In genomic region chr3:107543666-107544065, GRCh38 we compare ENCODE assay signal across 10 cellular contexts. TPM values are rescaled to one million over a fixed set of nuclear protein-coding genes. Genes with fewer than 3 reads are reported as not detected.
DNase-seq lines count a peak whose midpoint lies in the region; ATAC-seq and TF ChIP-seq lines count a peak whose summit lies in the region.
"Had no signal": no experiment of that assay in that cellular context is flagged by ENCODE, and none has a peak within 500 bp of the region (broad histone marks: within the 10 kb centered on the region; RNA-seq: fewer than 3 reads in every experiment).

No MANE protein-coding gene starts in this region.

- no peak for ATAC-seq in natural killer cell
- no peak for ATAC-seq in natural killer cell treated with Interleukin-12 subunit alpha and Interleukin-12 subunit beta and Interleukin-15 and Interleukin-18, amount 100 ng/mL, for 72 hours
- ATAC-seq in activated naive CD4-positive, alpha-beta T cell treated with anti-CD3 and anti-CD28 coated beads, Interleukin-2, amount 50 U/mL, for 72 hours = no peak

- H3K4me3 Mint-ChIP-seq in natural killer cell = no peak overlapping the region
- no peak overlapping the region for H3K4me3 Mint-ChIP-seq in natural killer cell treated with Interleukin-12 subunit alpha and Interleukin-12 subunit beta and Interleukin-15 and Interleukin-18, amount 100 ng/mL, for 72 hours

- TF ChIP-seq CTCF in natural killer cell (IDR thresholded peaks at IDR 0.05) (peak; percentile 18), fibroblast of villous mesenchyme (IDR thresholded peaks at IDR 0.05; ENCODE audit: insufficient read depth, low read depth, low read length) (peak; percentile 33), Peyer's patch (IDR thresholded peaks at IDR 0.05) (peak in 3 of 6 experiments; percentile 39 to 44 (median 43))

- H3K36me3 Mint-ChIP-seq in natural killer cell = no peaks in the 10 kb centered on the region
- no peaks in the 10 kb centered on the region for H3K36me3 Mint-ChIP-seq in natural killer cell treated with Interleukin-12 subunit alpha and Interleukin-12 subunit beta and Interleukin-15 and Interleukin-18, amount 100 ng/mL, for 72 hours
- H3K36me3 Mint-ChIP-seq in activated naive CD4-positive, alpha-beta T cell treated with anti-CD3 and anti-CD28 coated beads, Interleukin-2, amount 50 U/mL, for 72 hours = peaks cover 7 to 13% of the 10 kb centered on the region in 2 donors

- H3K27me3 ChIP-seq in Peyer's patch = no peaks in the 10 kb centered on the region
- H3K27me3 ChIP-seq: thyroid gland had no signal

- H3K27ac Mint-ChIP-seq in natural killer cell = no peak overlapping the region
- H3K27ac Mint-ChIP-seq in natural killer cell treated with Interleukin-12 subunit alpha and Interleukin-12 subunit beta and Interleukin-15 and Interleukin-18, amount 100 ng/mL, for 72 hours = no peak overlapping the region
- no peak overlapping the region for H3K27ac Mint-ChIP-seq in activated naive CD4-positive, alpha-beta T cell treated with anti-CD3 and anti-CD28 coated beads, Interleukin-2, amount 50 U/mL, for 72 hours

- no peaks in the 10 kb centered on the region for H3K36me3 ChIP-seq in Peyer's patch
- H3K36me3 ChIP-seq: thyroid gland had no signal

- H3K4me3 ChIP-seq in fibroblast of villous mesenchyme (ENCODE audit: low read depth, low read length) (no peak overlapping the region), Peyer's patch (no peak overlapping the region)
- H3K4me3 ChIP-seq: thyroid gland had no signal

- H3K27me3 Mint-ChIP-seq in natural killer cell (ENCODE audit: low read depth in 2 of 2) = no peaks in the 10 kb centered on the region
- no peaks in the 10 kb centered on the region for H3K27me3 Mint-ChIP-seq in natural killer cell treated with Interleukin-12 subunit alpha and Interleukin-12 subunit beta and Interleukin-15 and Interleukin-18, amount 100 ng/mL, for 72 hours

- no peaks in the 10 kb centered on the region for H3K9me3 ChIP-seq in Peyer's patch
- H3K9me3 ChIP-seq: thyroid gland had no signal

- no peaks in the 10 kb centered on the region for H3K4me1 ChIP-seq in Peyer's patch
- H3K4me1 ChIP-seq: thyroid gland had no signal

- no peaks in the 10 kb centered on the region for H3K9me3 Mint-ChIP-seq in natural killer cell
- H3K9me3 Mint-ChIP-seq in natural killer cell treated with Interleukin-12 subunit alpha and Interleukin-12 subunit beta and Interleukin-15 and Interleukin-18, amount 100 ng/mL, for 72 hours = peaks cover 2% of the 10 kb centered on the region
- H3K9me3 Mint-ChIP-seq in activated naive CD4-positive, alpha-beta T cell treated with anti-CD3 and anti-CD28 coated beads, Interleukin-2, amount 50 U/mL, for 72 hours = peaks cover 0 to 4% of the 10 kb centered on the region in 2 donors

- TF ChIP-seq POLR2A in Peyer's patch (IDR thresholded peaks at IDR 0.05) = no peak

- peaks cover 29 to 31% of the 10 kb centered on the region in 2 donors for H3K4me1 Mint-ChIP-seq in natural killer cell
- H3K4me1 Mint-ChIP-seq in natural killer cell treated with Interleukin-12 subunit alpha and Interleukin-12 subunit beta and Interleukin-15 and Interleukin-18, amount 100 ng/mL, for 72 hours (ENCODE audit: low read depth in 2 of 2) = peaks cover 9 to 14% of the 10 kb centered on the region in 2 donors

- DNase-seq in natural killer cell = no peak
- DNase-seq in natural killer cell treated with Interleukin-12 subunit alpha and Interleukin-12 subunit beta and Interleukin-15 and Interleukin-18, amount 100 ng/mL, for 72 hours (ENCODE audit: low spot score) = no peak
- DNase-seq in RKO (ENCODE audit: low spot score) = peak; percentile 27
- DNase-seq in fibroblast of villous mesenchyme (ENCODE audit: low read depth) = peak; percentile 37
- no peak for DNase-seq in Peyer's patch
- no peak for DNase-seq in activated naive CD4-positive, alpha-beta T cell treated with anti-CD3 and anti-CD28 coated beads, Interleukin-2, amount 50 U/mL, for 72 hours (ENCODE audit: low spot score in 2 of 2)
- DNase-seq in NCI-H526 treated with DMSO at 0.1 percent for 48 hours (lab: John Stamatoyannopoulos, UW) = no peak
- DNase-seq in stimulated activated CD4-positive, alpha-beta T cell treated with anti-CD3 and anti-CD28 coated beads, Interleukin-2, amount 100 ng/mL, for 48 hours = no peak
- DNase-seq: NCI-H446, thyroid gland had no signal

- intact Hi-C loops in natural killer cell (cut with micrococcal nuclease) = loop anchor here (2.0 kb wide), 1 partner anchor 307 kb away; no protein-coding TSS in a partner anchor

- no peak overlapping the region for H3K27ac ChIP-seq in Peyer's patch
- H3K27ac ChIP-seq: thyroid gland had no signal

RNA-seq across cellular contexts. Expression of gene BBX, which starts 20.9 kb away (rescaled TPM):
- total RNA-seq in natural killer cell (10 to 100 TPM; 80.0 to 87.1 (median 83.4) TPM), fibroblast of villous mesenchyme (52.5 and 97.6 TPM in 2 replicates), Peyer's patch (10 to 100 TPM; 33.0 to 46.3 (median 36.7) TPM)
- total RNA-seq in natural killer cell treated with Interleukin-12 subunit alpha and Interleukin-12 subunit beta and Interleukin-15 and Interleukin-18, amount 100 ng/mL, for 72 hours = 10 to 100 TPM; 49.4 to 59.1 TPM
- 10 to 100 TPM; 42.9 to 46.0 TPM for total RNA-seq in activated naive CD4-positive, alpha-beta T cell treated with anti-CD3 and anti-CD28 coated beads, Interleukin-2, amount 50 U/mL, for 72 hours

Comparison
In these comparisons a context has a peak if more than half of its experiments do, and no peak if none do; other contexts are left out.
1. DNase-seq: peak in RKO (single experiment) and fibroblast of villous mesenchyme (single experiment); none in natural killer cell (single experiment), natural killer cell treated with Interleukin-12 subunit alpha and Interleukin-12 subunit beta and Interleukin-15 and Interleukin-18, amount 100 ng/mL, for 72 hours (single experiment), Peyer's patch (0 of 3), activated naive CD4-positive, alpha-beta T cell treated with anti-CD3 and anti-CD28 coated beads, Interleukin-2, amount 50 U/mL, for 72 hours (0 of 2), NCI-H526 treated with DMSO at 0.1 percent for 48 hours (single experiment) and stimulated activated CD4-positive, alpha-beta T cell treated with anti-CD3 and anti-CD28 coated beads, Interleukin-2, amount 100 ng/mL, for 48 hours (0 of 2).